ENCODE assay signal across 2 cellular contexts in genomic region chr11:102391549-102392237, GRCh38.
TF ChIP-seq lines count a peak whose summit lies in the region.

No MANE protein-coding gene starts in this region.

TF ChIP-seq in SK-N-SH treated with all-trans-retinoic acid at 6 μM for 48 hours, 23 proteins besides CTCF, POLR2A, EP300 and RAD21:
- TF ChIP-seq CSDC2 (CRISPR knock-in tag; IDR thresholded peaks at IDR 0.05) (no peak), PATZ1 (CRISPR knock-in tag; IDR thresholded peaks at IDR 0.05; ENCODE audit: borderline replicate concordance) (no peak), BACH2 (CRISPR knock-in tag; IDR thresholded peaks at IDR 0.05; ENCODE audit: borderline replicate concordance) (no peak), ZNF8 (CRISPR knock-in tag; IDR thresholded peaks at IDR 0.05) (no peak), ISL1 (CRISPR knock-in tag; IDR thresholded peaks at IDR 0.05) (no peak), POU6F1 (CRISPR knock-in tag; IDR thresholded peaks at IDR 0.05; ENCODE audit: borderline replicate concordance, low read depth) (no peak), ZNF565 (CRISPR knock-in tag; conservative IDR thresholded peaks at IDR 0.05; ENCODE audit: low read depth) (no peak), TSHZ2 (CRISPR knock-in tag; IDR thresholded peaks at IDR 0.05) (no peak), OSR1 (CRISPR knock-in tag; IDR thresholded peaks at IDR 0.05) (no peak), ARNTL (CRISPR knock-in tag; IDR thresholded peaks at IDR 0.05; ENCODE audit: borderline replicate concordance, low read depth) (no peak), ZFP30 (CRISPR knock-in tag; IDR thresholded peaks at IDR 0.05) (no peak), CREB5 (CRISPR knock-in tag; IDR thresholded peaks at IDR 0.05; ENCODE audit: low read depth) (no peak), ZFP3 (CRISPR knock-in tag; IDR thresholded peaks at IDR 0.05) (no peak), SNAI2 (CRISPR knock-in tag; IDR thresholded peaks at IDR 0.05) (no peak)

TF ChIP-seq in SK-N-SH, 30 proteins besides CTCF, POLR2A, EP300 and RAD21:
- TF ChIP-seq NRF1 (IDR thresholded peaks at IDR 0.05; ENCODE audit: low read depth, low read length) (no peak), YY1 (IDR thresholded peaks at IDR 0.05; ENCODE audit: low read depth) (no peak), FOXJ3 (CRISPR knock-in tag; IDR thresholded peaks at IDR 0.05) (no peak), TCF12 (IDR thresholded peaks at IDR 0.05) (no peak), PBX3 (IDR thresholded peaks at IDR 0.05) (no peak), NFIC (IDR thresholded peaks at IDR 0.05; ENCODE audit: borderline replicate concordance) (no peak), REST (IDR thresholded peaks at IDR 0.05; ENCODE audit: low read depth, low read length) (no peak), RXRA (IDR thresholded peaks at IDR 0.05; ENCODE audit: borderline replicate concordance, low read depth) (no peak)
TF ChIP-seq in SK-N-SH: peak in this region for 0.
